Comparison of ENCODE assay signal across 25 cellular contexts in the genomic region with DNA sequence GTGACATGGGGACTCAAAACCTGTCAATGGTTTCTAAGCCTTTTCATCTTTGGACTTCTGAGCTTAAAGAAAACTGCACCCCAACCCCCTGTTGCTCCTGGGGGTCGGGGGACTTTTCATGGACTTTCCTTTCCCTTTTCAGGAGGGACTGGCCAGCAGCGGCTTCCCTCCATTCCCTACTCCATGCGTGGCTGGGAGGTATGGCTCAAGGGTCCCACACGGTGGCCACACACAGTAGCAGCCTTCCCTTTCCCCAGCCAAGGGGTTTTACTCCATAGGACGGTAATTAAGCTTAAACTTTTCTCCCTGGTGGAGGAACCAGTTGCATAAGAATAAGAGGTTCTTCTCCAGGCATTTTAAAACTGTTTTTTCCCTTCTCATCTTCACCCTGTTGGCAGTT.
DNase-seq lines count a peak whose midpoint lies in the region; ATAC-seq and TF ChIP-seq lines count a peak whose summit lies in the region.
"Had no signal": no experiment of that assay in that cellular context is flagged by ENCODE, and none has a peak within 500 bp of the region (broad histone marks: within the 10 kb centered on the region; RNA-seq: fewer than 3 reads in every experiment).

No MANE protein-coding gene starts in this region.

- H3K4me3 ChIP-seq in NT2/D1 (ENCODE audit: insufficient read length, low read depth) (peak overlapping the region; percentile 71), fibroblast of pulmonary artery (replicated peaks; ENCODE audit: low read depth, low read length) (peak overlapping the region; percentile 39), neural progenitor cell (no peak overlapping the region)
- H3K4me3 ChIP-seq: A549, esophagus squamous epithelium had no signal

- no peaks in the 10 kb centered on the region for H3K79me2 ChIP-seq in neural progenitor cell (ENCODE audit: low read depth)

- no peak overlapping the region for H3K4me3 Mint-ChIP-seq in neural progenitor cell
- H3K4me3 Mint-ChIP-seq: activated CD4-positive, alpha-beta memory T cell treated with anti-CD3 and anti-CD28 coated beads, Interleukin-2, amount 10 ng/mL, durations not matched to agents 7 days and 5 days; CD4-positive, alpha-beta T cell; central memory CD8-positive, alpha-beta T cell; dendritic cell treated with granulocyte-macrophage colony-stimulating factor and Interleukin-4, amounts not matched to agents 40 ng/mL and 50 ng/mL, for 4 days; nephron; stimulated activated effector memory CD8-positive, alpha-beta T cell treated with anti-CD3 and anti-CD28 coated beads, Interleukin-12 subunit alpha, Interleukin-12 subunit beta, amount 100 ng/mL, for 72 hours; T-helper 2 cell treated with Interferon-gamma antibody and Interleukin-4, amounts not matched to agents 5 μg/mL and 100 μg/mL, for 36 hours; type B pancreatic cell had no signal

- H3K4me2 ChIP-seq in neural progenitor cell: no peak overlapping the region
- H3K4me2 ChIP-seq: A549 had no signal

- H3K9me3 Mint-ChIP-seq in neural progenitor cell: no peaks in the 10 kb centered on the region
- H3K9me3 Mint-ChIP-seq: activated CD4-positive, alpha-beta memory T cell treated with anti-CD3 and anti-CD28 coated beads, Interleukin-2, amount 10 ng/mL, durations not matched to agents 7 days and 5 days; CD4-positive, alpha-beta T cell; dendritic cell treated with granulocyte-macrophage colony-stimulating factor and Interleukin-4, amounts not matched to agents 40 ng/mL and 50 ng/mL, for 4 days; nephron; T-helper 2 cell treated with Interferon-gamma antibody and Interleukin-4, amounts not matched to agents 5 μg/mL and 100 μg/mL, for 36 hours; type B pancreatic cell had no signal

- peaks cover 11% of the 10 kb centered on the region for H3K36me3 ChIP-seq in NT2/D1 (ENCODE audit: insufficient read depth, insufficient read length, low read length)
- no peaks in the 10 kb centered on the region for H3K36me3 ChIP-seq in neural progenitor cell
- H3K36me3 ChIP-seq: esophagus squamous epithelium had no signal

- H4K20me1 ChIP-seq in neural progenitor cell (ENCODE audit: low read depth): no peaks in the 10 kb centered on the region

- H3K27ac ChIP-seq in neural progenitor cell: no peak overlapping the region
- H3K27ac ChIP-seq: A549, esophagus squamous epithelium had no signal

- H3K36me3 Mint-ChIP-seq in neural progenitor cell: no peaks in the 10 kb centered on the region
- H3K36me3 Mint-ChIP-seq: stimulated activated effector memory CD8-positive, alpha-beta T cell treated with anti-CD3 and anti-CD28 coated beads, Interleukin-12 subunit alpha, Interleukin-12 subunit beta, amount 100 ng/mL, for 72 hours; type B pancreatic cell had no signal

- H3K4me1 Mint-ChIP-seq in neural progenitor cell: no peaks in the 10 kb centered on the region
- H3K4me1 Mint-ChIP-seq: activated CD4-positive, alpha-beta memory T cell treated with anti-CD3 and anti-CD28 coated beads, Interleukin-2, amount 10 ng/mL, durations not matched to agents 7 days and 5 days; central memory CD8-positive, alpha-beta T cell; nephron; stimulated activated effector memory CD8-positive, alpha-beta T cell treated with anti-CD3 and anti-CD28 coated beads, Interleukin-12 subunit alpha, Interleukin-12 subunit beta, amount 100 ng/mL, for 72 hours had no signal

- H3K27ac Mint-ChIP-seq in neural progenitor cell: no peak overlapping the region
- H3K27ac Mint-ChIP-seq: activated CD4-positive, alpha-beta memory T cell treated with anti-CD3 and anti-CD28 coated beads, Interleukin-2, amount 10 ng/mL, durations not matched to agents 7 days and 5 days; CD4-positive, alpha-beta T cell; dendritic cell treated with granulocyte-macrophage colony-stimulating factor and Interleukin-4, amounts not matched to agents 40 ng/mL and 50 ng/mL, for 4 days; stimulated activated effector memory CD8-positive, alpha-beta T cell treated with anti-CD3 and anti-CD28 coated beads, Interleukin-12 subunit alpha, Interleukin-12 subunit beta, amount 100 ng/mL, for 72 hours; T-helper 2 cell treated with Interferon-gamma antibody and Interleukin-4, amounts not matched to agents 5 μg/mL and 100 μg/mL, for 36 hours; type B pancreatic cell had no signal

- ATAC-seq in HG03354 (IDR thresholded peaks at IDR 0.05; ENCODE audit: poor library complexity, severe bottlenecking, unreplicated experiment) (no peak), GM18858 (IDR thresholded peaks at IDR 0.05; ENCODE audit: unreplicated experiment) (no peak), GM21381 (IDR thresholded peaks at IDR 0.05; ENCODE audit: unreplicated experiment) (no peak), GM19455 (IDR thresholded peaks at IDR 0.05; ENCODE audit: unreplicated experiment) (no peak)
- ATAC-seq: Right ventricle myocardium inferior; stimulated activated effector memory CD8-positive, alpha-beta T cell treated with anti-CD3 and anti-CD28 coated beads, Interleukin-12 subunit alpha, Interleukin-12 subunit beta, amount 100 ng/mL, for 72 hours had no signal

- no peaks in the 10 kb centered on the region for H3F3A ChIP-seq in neural progenitor cell (ENCODE audit: low read depth)

- H3K9ac ChIP-seq in NT2/D1 (ENCODE audit: insufficient read length, low read depth) (peak overlapping the region; percentile 76), neural progenitor cell (no peak overlapping the region)

- DNase-seq in ELF-1 (ENCODE audit: low read depth, low spot score) (peak; percentile 81), NT2/D1 (ENCODE audit: low read depth, low spot score) (peak; percentile 8), fibroblast of pulmonary artery (ENCODE audit: low read depth) (no peak), neural progenitor cell (ENCODE audit: low spot score) (no peak)
- DNase-seq: activated CD4-positive, alpha-beta memory T cell treated with anti-CD3 and anti-CD28 coated beads, Interleukin-2, amount 10 ng/mL, durations not matched to agents 7 days and 5 days; activated CD8-positive, alpha-beta memory T cell treated with anti-CD3 and anti-CD28 coated beads, Interleukin-2, amount 50 U/mL, for 4 hours; activated naive CD4-positive, alpha-beta T cell treated with Interleukin-2 at 50 U/mL for 16 hours; AML-193; CD4-positive, alpha-beta T cell; esophagus squamous epithelium; mammary epithelial cell; NCI-H2107; NCI-H82 had no signal

- no peak for TF ChIP-seq CTCF in fibroblast of pulmonary artery (IDR thresholded peaks at IDR 0.05; ENCODE audit: low read length, missing control alignments)
- TF ChIP-seq CTCF in neural progenitor cell (IDR thresholded peaks at IDR 0.05): peak; percentile 10

- no peaks in the 10 kb centered on the region for H3K27me3 Mint-ChIP-seq in neural progenitor cell (ENCODE audit: insufficient read depth, low read depth)
- H3K27me3 Mint-ChIP-seq: activated CD4-positive, alpha-beta memory T cell treated with anti-CD3 and anti-CD28 coated beads, Interleukin-2, amount 10 ng/mL, durations not matched to agents 7 days and 5 days; CD4-positive, alpha-beta T cell; central memory CD8-positive, alpha-beta T cell; dendritic cell treated with granulocyte-macrophage colony-stimulating factor and Interleukin-4, amounts not matched to agents 40 ng/mL and 50 ng/mL, for 4 days; type B pancreatic cell had no signal

- H3K27me3 ChIP-seq in NT2/D1 (ENCODE audit: insufficient read depth, insufficient read length) (no peaks in the 10 kb centered on the region), neural progenitor cell (no peaks in the 10 kb centered on the region)
- H3K27me3 ChIP-seq: esophagus squamous epithelium had no signal

- no peaks in the 10 kb centered on the region for H3K9me3 ChIP-seq in NT2/D1 (ENCODE audit: insufficient read depth, low read length)
- H3K9me3 ChIP-seq in neural progenitor cell (ENCODE audit: low read depth): no peaks in the 10 kb centered on the region
- H3K9me3 ChIP-seq: A549, esophagus squamous epithelium had no signal

- H2AFZ ChIP-seq in neural progenitor cell (replicated peaks): peak overlapping the region; percentile 51

- H3K4me1 ChIP-seq in NT2/D1 (ENCODE audit: insufficient read depth, insufficient read length) (no peaks in the 10 kb centered on the region), neural progenitor cell (no peaks in the 10 kb centered on the region)
- H3K4me1 ChIP-seq: A549, esophagus squamous epithelium had no signal

Comparison
In these comparisons a context has a peak if more than half of its experiments do, and no peak if none do; other contexts are left out.
1. DNase-seq: peak in ELF-1 (single experiment) and NT2/D1 (single experiment); none in fibroblast of pulmonary artery (single experiment) and neural progenitor cell (single experiment).